In genomic region chr14:54669759-54670630, GRCh38 we compare ENCODE assay signal across 9 cellular contexts.
A peak's percentile ranks its signal among the peaks of the same experiment; 100 is the strongest.
DNase-seq lines count a peak whose midpoint lies in the region; ATAC-seq and TF ChIP-seq lines count a peak whose summit lies in the region.
"Had no signal": no experiment of that assay in that cellular context is flagged by ENCODE, and none has a peak within 500 bp of the region (broad histone marks: within the 10 kb centered on the region; RNA-seq: fewer than 3 reads in every experiment).

No MANE protein-coding gene starts in this region.

- POLR2A ChIA-PET in activated CD8-positive, alpha-beta T cell treated with anti-CD3 and anti-CD28 coated beads for 36 hours (lab: Charles Lee) = interaction anchor here (0.5 to 4.2 kb wide), 9 partner anchors 9 to 1594 kb away, joined by 3 to 13 read pairs (median 3); partner anchors contain the start of gene SAMD4A

- DNase-seq in NK-92 treated with Interleukin-12 subunit alpha and Interleukin-12 subunit beta, amount 100 ng/mL, for 24 hours (lab: John Stamatoyannopoulos, UW) = peak; percentile 68
- DNase-seq in NK-92 (lab: John Stamatoyannopoulos, UW; ENCODE audit: unreplicated experiment) = no peak
- DNase-seq in activated CD8-positive, alpha-beta T cell treated with anti-CD3 and anti-CD28 coated beads for 36 hours = peak; percentile 61
- peak; percentile 76 to 89 for DNase-seq in foreskin fibroblast
- DNase-seq in stimulated activated effector memory CD8-positive, alpha-beta T cell treated with anti-CD3 and anti-CD28 coated beads, Interleukin-12 subunit alpha, Interleukin-12 subunit beta, amount 100 ng/mL, for 72 hours (ENCODE audit: low spot score in 2 of 2) = peak in 1 of 2 donors; percentile 59
- no peak for DNase-seq in occipital lobe (lab: John Stamatoyannopoulos, UW)
- DNase-seq in right lobe of liver = no peak
- DNase-seq: NCI-H526 treated with DMSO at 0.1 percent for 48 hours had no signal

- no peaks in the 10 kb centered on the region for H3K36me3 Mint-ChIP-seq in activated CD8-positive, alpha-beta T cell treated with anti-CD3 and anti-CD28 coated beads for 36 hours (ENCODE audit: low read depth)
- H3K36me3 Mint-ChIP-seq in stimulated activated effector memory CD8-positive, alpha-beta T cell treated with anti-CD3 and anti-CD28 coated beads, Interleukin-12 subunit alpha, Interleukin-12 subunit beta, amount 100 ng/mL, for 72 hours = no peaks in the 10 kb centered on the region

- no peaks in the 10 kb centered on the region for H3K9me3 ChIP-seq in right lobe of liver

- ATAC-seq in activated CD8-positive, alpha-beta T cell treated with anti-CD3 and anti-CD28 coated beads for 36 hours = peak; percentile 82
- ATAC-seq in stimulated activated effector memory CD8-positive, alpha-beta T cell treated with anti-CD3 and anti-CD28 coated beads, Interleukin-12 subunit alpha, Interleukin-12 subunit beta, amount 100 ng/mL, for 72 hours = peak; percentile 91
- ATAC-seq in GM21360 (IDR thresholded peaks at IDR 0.05; ENCODE audit: unreplicated experiment) (no peak), right lobe of liver (no peak)

- intact Hi-C loops in activated CD8-positive, alpha-beta T cell treated with anti-CD3 and anti-CD28 coated beads for 36 hours (cut with micrococcal nuclease) = loop anchor here (10.0 kb wide), 1 partner anchor 105 kb away; no protein-coding TSS in a partner anchor
- intact Hi-C loops in right lobe of liver (cut with DNase I) = no loop called here

- H3K4me3 Mint-ChIP-seq in activated CD8-positive, alpha-beta T cell treated with anti-CD3 and anti-CD28 coated beads for 36 hours = no peak overlapping the region
- peak overlapping the region; percentile 32 for H3K4me3 Mint-ChIP-seq in stimulated activated effector memory CD8-positive, alpha-beta T cell treated with anti-CD3 and anti-CD28 coated beads, Interleukin-12 subunit alpha, Interleukin-12 subunit beta, amount 100 ng/mL, for 72 hours

- no peak overlapping the region for H3K27ac ChIP-seq in right lobe of liver

- H3K4me1 ChIP-seq in right lobe of liver = no peaks in the 10 kb centered on the region

- peaks cover 22% of the 10 kb centered on the region for H3K4me1 Mint-ChIP-seq in activated CD8-positive, alpha-beta T cell treated with anti-CD3 and anti-CD28 coated beads for 36 hours (ENCODE audit: low read depth)
- H3K4me1 Mint-ChIP-seq in stimulated activated effector memory CD8-positive, alpha-beta T cell treated with anti-CD3 and anti-CD28 coated beads, Interleukin-12 subunit alpha, Interleukin-12 subunit beta, amount 100 ng/mL, for 72 hours = peaks cover 43% of the 10 kb centered on the region

- CTCF ChIA-PET in activated CD8-positive, alpha-beta T cell treated with anti-CD3 and anti-CD28 coated beads for 36 hours (lab: Charles Lee) = interaction anchor here (0.9 to 3.5 kb wide), 12 partner anchors 10 to 113 kb away, joined by 3 to 34 read pairs (median 4); no protein-coding TSS in a partner anchor

- no peak for TF ChIP-seq CTCF in activated CD8-positive, alpha-beta T cell treated with anti-CD3 and anti-CD28 coated beads for 36 hours (IDR thresholded peaks at IDR 0.05)
- TF ChIP-seq CTCF in foreskin fibroblast (IDR thresholded peaks at IDR 0.05; ENCODE audit: low read depth, low read length) = no peak
- no peak for TF ChIP-seq CTCF in right lobe of liver (IDR thresholded peaks at IDR 0.05)

- no peak overlapping the region for H3K4me3 ChIP-seq in foreskin fibroblast (ENCODE audit: low read depth in 1 of 2, low read length in 2 of 2)
- H3K4me3 ChIP-seq in right lobe of liver = no peak overlapping the region

- no peak overlapping the region for H3K27ac Mint-ChIP-seq in activated CD8-positive, alpha-beta T cell treated with anti-CD3 and anti-CD28 coated beads for 36 hours
- H3K27ac Mint-ChIP-seq in stimulated activated effector memory CD8-positive, alpha-beta T cell treated with anti-CD3 and anti-CD28 coated beads, Interleukin-12 subunit alpha, Interleukin-12 subunit beta, amount 100 ng/mL, for 72 hours = no peak overlapping the region

- no peak for TF ChIP-seq POLR2A in right lobe of liver (IDR thresholded peaks at IDR 0.05)

- H3K27me3 ChIP-seq in right lobe of liver = no peaks in the 10 kb centered on the region

- WGBS in right lobe of liver (ENCODE audit: insufficient coverage, low coverage, low lambda C conversion rate, missing lambda C conversion rate) = 75% methylated on average over 20 of the region's 20 CpGs

- no peaks in the 10 kb centered on the region for H3K9me3 Mint-ChIP-seq in activated CD8-positive, alpha-beta T cell treated with anti-CD3 and anti-CD28 coated beads for 36 hours
- no peaks in the 10 kb centered on the region for H3K9me3 Mint-ChIP-seq in stimulated activated effector memory CD8-positive, alpha-beta T cell treated with anti-CD3 and anti-CD28 coated beads, Interleukin-12 subunit alpha, Interleukin-12 subunit beta, amount 100 ng/mL, for 72 hours

- peaks cover 35% of the 10 kb centered on the region for H3K27me3 Mint-ChIP-seq in activated CD8-positive, alpha-beta T cell treated with anti-CD3 and anti-CD28 coated beads for 36 hours

- no peaks in the 10 kb centered on the region for H3K36me3 ChIP-seq in right lobe of liver

Comparison
In these comparisons a context has a peak if more than half of its experiments do, and no peak if none do; other contexts are left out.
1. DNase-seq: peak in NK-92 treated with Interleukin-12 subunit alpha and Interleukin-12 subunit beta, amount 100 ng/mL, for 24 hours (single experiment), activated CD8-positive, alpha-beta T cell treated with anti-CD3 and anti-CD28 coated beads for 36 hours (single experiment) and foreskin fibroblast (2 of 2); none in NK-92 (single experiment), occipital lobe (single experiment) and right lobe of liver (0 of 3).
2. ATAC-seq: peak in activated CD8-positive, alpha-beta T cell treated with anti-CD3 and anti-CD28 coated beads for 36 hours (single experiment) and stimulated activated effector memory CD8-positive, alpha-beta T cell treated with anti-CD3 and anti-CD28 coated beads, Interleukin-12 subunit alpha, Interleukin-12 subunit beta, amount 100 ng/mL, for 72 hours (single experiment); none in GM21360 (single experiment) and right lobe of liver (0 of 4).